ENCODE assay signal across 1 cellular context in genomic region chr18:44777429-44778192, GRCh38.
TF ChIP-seq lines count a peak whose summit lies in the region.

No MANE protein-coding gene starts in this region.

TF ChIP-seq in HepG2, 621 proteins besides CTCF, POLR2A, EP300 and RAD21 (continued from another document):
- TF ChIP-seq TIGD3 (CRISPR knock-in tag; IDR thresholded peaks at IDR 0.05; ENCODE audit: borderline replicate concordance) (no peak), ZNF775 (CRISPR knock-in tag; IDR thresholded peaks at IDR 0.05; ENCODE audit: borderline replicate concordance) (no peak), FOXK1 (CRISPR knock-in tag; IDR thresholded peaks at IDR 0.05; ENCODE audit: borderline replicate concordance, low read depth) (no peak), ADNP (CRISPR knock-in tag; IDR thresholded peaks at IDR 0.05) (no peak)
